8 cellular contexts compared by ENCODE assay signal in the genomic region with DNA sequence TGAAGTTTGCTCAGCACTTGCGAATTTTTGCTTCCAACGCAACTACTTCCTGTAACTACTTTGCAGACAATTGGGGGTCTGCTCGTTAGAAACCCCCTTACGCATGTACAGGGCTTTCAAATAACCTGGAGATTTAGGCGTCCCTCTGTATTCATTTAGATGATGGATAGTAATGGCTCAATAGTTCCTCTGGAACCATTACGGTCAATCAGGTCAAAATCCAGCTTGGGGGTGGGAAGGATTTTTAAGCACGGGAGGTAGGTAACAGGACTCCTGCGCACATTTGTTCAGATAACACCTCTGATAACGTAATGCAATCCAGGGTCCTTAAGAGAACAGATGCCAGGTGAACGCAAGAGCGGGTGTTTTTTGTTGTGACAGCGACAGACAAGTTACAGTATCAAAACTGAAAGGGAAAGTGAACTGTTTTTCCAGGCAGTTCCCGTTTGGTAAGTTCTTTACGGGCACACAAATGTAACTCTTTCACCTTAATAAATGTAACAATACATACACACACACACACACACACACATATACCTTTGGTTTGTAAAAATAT. TPM values are rescaled to one million over a fixed set of nuclear protein-coding genes. Genes with fewer than 3 reads are reported as not detected.
DNase-seq lines count a peak whose midpoint lies in the region; FAIRE-seq and TF ChIP-seq lines count a peak whose summit lies in the region.

No MANE protein-coding gene starts in this region.

- no peak for FAIRE-seq in astrocyte (lab: Jason Lieb, UNC)

- no peak for TF ChIP-seq EP300 in transverse colon (IDR thresholded peaks at IDR 0.05; ENCODE audit: low read depth)

- H3K9ac ChIP-seq in astrocyte (ENCODE audit: low read length) (peak overlapping the region; percentile 72), liver (ENCODE audit: low read depth in 1 of 2, low read length in 2 of 2) (peak overlapping the region; percentile 57 to 77)

- H3K27ac ChIP-seq in astrocyte (ENCODE audit: low read depth, low read length), result no peak overlapping the region
- H3K27ac ChIP-seq in liver (ENCODE audit: low read depth in 1 of 2, low read length in 2 of 2), result peak overlapping the region; percentile 10 to 74
- H3K27ac ChIP-seq in transverse colon, result peak overlapping the region; percentile 66 to 89 (median 70)

- H4K20me1 ChIP-seq in astrocyte (ENCODE audit: insufficient read depth, low read length), result peaks cover 6% of the 10 kb centered on the region

- under 1% methylated on average over 14 of the region's 14 CpGs for WGBS in liver
- 0 to 1% methylated on average over 4 to 14 of the region's 14 CpGs for WGBS in transverse colon (ENCODE audit: low coverage in 1 of 2), 2 donors

- H3K9me3 Mint-ChIP-seq in astrocyte (ENCODE audit: unreplicated experiment), result peaks cover 11% of the 10 kb centered on the region

- peak overlapping the region; percentile 53 for H2AFZ ChIP-seq in astrocyte (ENCODE audit: low read depth, low read length)

- no peaks in the 10 kb centered on the region for H3K4me1 Mint-ChIP-seq in astrocyte (ENCODE audit: low read depth, unreplicated experiment)

- TF ChIP-seq CTCF in astrocyte (IDR thresholded peaks at IDR 0.05; ENCODE audit: insufficient read depth, low read depth, low read length), result no peak
- no peak for TF ChIP-seq CTCF in liver (IDR thresholded peaks at IDR 0.05; ENCODE audit: low read depth, low read length, missing input control)
- no peak for TF ChIP-seq CTCF in transverse colon (IDR thresholded peaks at IDR 0.05)

- no peak overlapping the region for H3K27ac Mint-ChIP-seq in astrocyte (ENCODE audit: unreplicated experiment)

- H3K9me3 ChIP-seq in astrocyte (ENCODE audit: insufficient read depth, low read depth, low read length) (no peaks in the 10 kb centered on the region), liver (ENCODE audit: control insufficient read depth in 4 of 4, low read length in 3 of 4) (no peaks in the 10 kb centered on the region), transverse colon (no peaks in the 10 kb centered on the region)

- no peak for TF ChIP-seq POLR2A in transverse colon (IDR thresholded peaks at IDR 0.05)

- H3K4me2 ChIP-seq in astrocyte (ENCODE audit: low read length), result peak overlapping the region; percentile 90

- intact Hi-C loops in transverse colon (cut with DNase I; ENCODE audit: low total_unique reads), result loop anchor here (5.0 kb wide), 2 partner anchors 500 to 840 kb away; no protein-coding TSS in a partner anchor

- no peaks in the 10 kb centered on the region for H3K36me3 Mint-ChIP-seq in astrocyte (ENCODE audit: low read depth, unreplicated experiment)

- peaks cover 9% of the 10 kb centered on the region for H3K79me2 ChIP-seq in astrocyte (ENCODE audit: insufficient read depth, low read length)

- H3K4me1 ChIP-seq in astrocyte (ENCODE audit: insufficient read depth, low read length) (peaks cover 21% of the 10 kb centered on the region), liver (ENCODE audit: control insufficient read depth in 4 of 4, insufficient read depth in 4 of 4, low read length in 3 of 4) (peaks cover 3 to 39% (median 27%) of the 10 kb centered on the region in 4 donors), transverse colon (peaks cover 0 to 40% (median 28%) of the 10 kb centered on the region in 4 donors)

- peak overlapping the region; percentile 86 for H3K4me3 Mint-ChIP-seq in astrocyte (ENCODE audit: unreplicated experiment)

- H3K4me3 ChIP-seq in astrocyte (ENCODE audit: insufficient read depth, low read depth, low read length), result peak overlapping the region; percentile 84
- H3K4me3 ChIP-seq in liver (ENCODE audit: low read depth in 1 of 3, low read length in 3 of 3), result peak overlapping the region; percentile 67 to 93 (median 69)
- H3K4me3 ChIP-seq in transverse colon, result peak overlapping the region; percentile 22 to 60 (median 46)

- peaks cover 84% of the 10 kb centered on the region for H3K27me3 Mint-ChIP-seq in astrocyte (ENCODE audit: low read depth, unreplicated experiment)

- peak in 1 of 2 donors; percentile 16 for TF ChIP-seq RAD21 in liver (IDR thresholded peaks at IDR 0.05)

- H3K27me3 ChIP-seq in astrocyte (ENCODE audit: insufficient read depth, low read length) (peaks cover 71% of the 10 kb centered on the region), liver (ENCODE audit: control insufficient read depth in 4 of 4, insufficient read depth in 4 of 4, low read length in 3 of 4) (peaks cover 0 to 12% (median 0%) of the 10 kb centered on the region in 4 donors), transverse colon (peaks cover 65% of the 10 kb centered on the region)

- DNase-seq in NCI-H1105 treated with DMSO at 0.1 percent for 48 hours (lab: John Stamatoyannopoulos, UW) (peak; percentile 39), NCI-H1105 (lab: John Stamatoyannopoulos, UW) (no peak), MV-4-11 (lab: John Stamatoyannopoulos, UW) (peak; percentile 22), astrocyte (ENCODE audit: low read depth) (no peak), transverse colon (no peak), SK-N-DZ (ENCODE audit: low spot score) (no peak), NCI-H226 (no peak)

- no peaks in the 10 kb centered on the region for H3K36me3 ChIP-seq in astrocyte (ENCODE audit: insufficient read depth, low read length)
- no peaks in the 10 kb centered on the region for H3K36me3 ChIP-seq in liver (ENCODE audit: control insufficient read depth in 4 of 4, insufficient read depth in 3 of 4, low read depth in 1 of 4, low read length in 3 of 4)
- H3K36me3 ChIP-seq in transverse colon, result no peaks in the 10 kb centered on the region

- in situ Hi-C loops in transverse colon (cut with MboI; ENCODE audit: low pct_ligation_motif_present in 1 of 4, low pct_unique_long_range_greater_than_20kb in 1 of 4, low sequenced_read_pairs in 3 of 4), result loop anchor here (10.0 to 25.0 kb wide), 5 partner anchors 503 to 975 kb away; no protein-coding TSS in a partner anchor

TF ChIP-seq in liver, 16 proteins besides CTCF, POLR2A, EP300 and RAD21:
- TF ChIP-seq FOXA1 (IDR thresholded peaks at IDR 0.05) (no peak), HNF4A (conservative IDR thresholded peaks at IDR 0.05) (peak; percentile 38 to 60)

RNA-seq across cellular contexts. Expression of gene OSR1, which starts 3.7 kb away (rescaled TPM):
- total RNA-seq in astrocyte (0.31 and 1.0 TPM in 2 replicates), liver (under 1 TPM; 0.17 to 0.70 TPM), transverse colon (10 to 100 TPM in 1 of 4 donors, 1 to 10 TPM in 3; 1.4 to 15.7 (median 3.4) TPM)
- polyA plus RNA-seq in liver, result under 1 TPM in 1 of 2 donors, not detected in 1; 0.14 TPM
- not detected in 2 replicates for polyA plus RNA-seq in SK-N-DZ (2014; cell fraction: cytosol; rRNA removed)
- polyA plus RNA-seq in SK-N-DZ (2014; cell fraction: nucleus; rRNA removed), result not detected in 2 replicates

Comparison
In these comparisons a context has a peak if more than half of its experiments do, and no peak if none do; other contexts are left out.
1. DNase-seq: peak in NCI-H1105 treated with DMSO at 0.1 percent for 48 hours (single experiment) and MV-4-11 (single experiment); none in NCI-H1105 (single experiment), astrocyte (single experiment), transverse colon (single experiment), SK-N-DZ (single experiment) and NCI-H226 (single experiment).
2. Peak in every context shown above with its lines, with median percentiles within 50 percentile points of each other: H3K4me3 ChIP-seq.